Comparison of ENCODE assay signal across 8 cellular contexts in genomic region chr2:207746131-207746530, GRCh38. TPM values are rescaled to one million over a fixed set of nuclear protein-coding genes. Genes with fewer than 3 reads are reported as not detected.
DNase-seq lines count a peak whose midpoint lies in the region; ATAC-seq and TF ChIP-seq lines count a peak whose summit lies in the region.

No MANE protein-coding gene starts in this region.

- peaks cover 44% of the 10 kb centered on the region for H3K36me3 ChIP-seq in left ventricle myocardium inferior

- H3K27me3 Mint-ChIP-seq in activated naive CD8-positive, alpha-beta T cell treated with anti-CD3 and anti-CD28 coated beads, Interleukin-2, amount 50 U/mL, for 24 hours = no peaks in the 10 kb centered on the region

- H3K27ac Mint-ChIP-seq in activated naive CD8-positive, alpha-beta T cell treated with anti-CD3 and anti-CD28 coated beads, Interleukin-2, amount 50 U/mL, for 24 hours = no peak overlapping the region

- DNase-seq in NCI-H1417 (lab: John Stamatoyannopoulos, UW) = peak; percentile 53 to 81 (median 55)
- no peak for DNase-seq in NCI-H1417 treated with DMSO at 0.1 percent for 48 hours (lab: John Stamatoyannopoulos, UW)
- peak; percentile 47 to 71 for DNase-seq in HL-60 (ENCODE audit: low read depth in 1 of 2, low spot score in 1 of 2)
- DNase-seq in NOMO-1 treated with DMSO at 0.1 percent for 48 hours (lab: John Stamatoyannopoulos, UW; ENCODE audit: unreplicated experiment) = peak; percentile 56
- DNase-seq in activated naive CD8-positive, alpha-beta T cell treated with anti-CD3 and anti-CD28 coated beads, Interleukin-2, amount 50 U/mL, for 24 hours = peak; percentile 36
- DNase-seq in left ventricle myocardium inferior = no peak
- peak; percentile 72 for DNase-seq in retina

- H3K27me3 ChIP-seq in HL-60 (ENCODE audit: insufficient read depth, poor library complexity, severe bottlenecking) (no peaks in the 10 kb centered on the region), left ventricle myocardium inferior (ENCODE audit: low read depth) (no peaks in the 10 kb centered on the region)

- H3K4me1 Mint-ChIP-seq in activated naive CD8-positive, alpha-beta T cell treated with anti-CD3 and anti-CD28 coated beads, Interleukin-2, amount 50 U/mL, for 24 hours = no peaks in the 10 kb centered on the region

- TF ChIP-seq CTCF in HL-60 (IDR thresholded peaks at IDR 0.05; ENCODE audit: insufficient read depth, low read length) = peak; percentile 95
- TF ChIP-seq CTCF in left ventricle myocardium inferior (IDR thresholded peaks at IDR 0.05; ENCODE audit: borderline replicate concordance) = peak; percentile 90

- peaks cover 5% of the 10 kb centered on the region for H3K36me3 Mint-ChIP-seq in activated naive CD8-positive, alpha-beta T cell treated with anti-CD3 and anti-CD28 coated beads, Interleukin-2, amount 50 U/mL, for 24 hours (ENCODE audit: low read depth)

- no peaks in the 10 kb centered on the region for H3K4me1 ChIP-seq in left ventricle myocardium inferior

- no peak overlapping the region for H3K4me3 ChIP-seq in HL-60 (replicated peaks; ENCODE audit: insufficient read depth, low read length)
- H3K4me3 ChIP-seq in left ventricle myocardium inferior = no peak overlapping the region

- H3K27ac ChIP-seq in HL-60 (replicated peaks) (no peak overlapping the region), left ventricle myocardium inferior (replicated peaks) (no peak overlapping the region)

- ATAC-seq in GM21390 (IDR thresholded peaks at IDR 0.05; ENCODE audit: unreplicated experiment) = peak; percentile 86
- ATAC-seq in activated naive CD8-positive, alpha-beta T cell treated with anti-CD3 and anti-CD28 coated beads, Interleukin-2, amount 50 U/mL, for 24 hours = peak; percentile 79

- H3K9me3 ChIP-seq in left ventricle myocardium inferior (replicated peaks) = no peaks in the 10 kb centered on the region

- H3K9me3 Mint-ChIP-seq in activated naive CD8-positive, alpha-beta T cell treated with anti-CD3 and anti-CD28 coated beads, Interleukin-2, amount 50 U/mL, for 24 hours = no peaks in the 10 kb centered on the region

- H3K4me3 Mint-ChIP-seq in activated naive CD8-positive, alpha-beta T cell treated with anti-CD3 and anti-CD28 coated beads, Interleukin-2, amount 50 U/mL, for 24 hours = no peak overlapping the region

- intact Hi-C loops in left ventricle myocardium inferior (cut with micrococcal nuclease) = loop anchor here (5.0 kb wide), 2 partner anchors 226 to 296 kb away; no protein-coding TSS in a partner anchor

RNA-seq across cellular contexts. Expression of gene FZD5, which starts 23.6 kb away (rescaled TPM):
- total RNA-seq in left ventricle myocardium inferior = 3.2 TPM

RNA-seq across cellular contexts. Expression of gene CCNYL1, which starts 34.7 kb away (rescaled TPM):
- 7.6 TPM for total RNA-seq in left ventricle myocardium inferior

Comparison
In these comparisons a context has a peak if more than half of its experiments do, and no peak if none do; other contexts are left out.
1. DNase-seq: peak in NCI-H1417 (3 of 3), HL-60 (2 of 2), NOMO-1 treated with DMSO at 0.1 percent for 48 hours (single experiment), activated naive CD8-positive, alpha-beta T cell treated with anti-CD3 and anti-CD28 coated beads, Interleukin-2, amount 50 U/mL, for 24 hours (single experiment) and retina (single experiment); none in NCI-H1417 treated with DMSO at 0.1 percent for 48 hours (single experiment) and left ventricle myocardium inferior (single experiment).